1 cellular context compared by ENCODE assay signal in genomic region chr3:69690-70089, GRCh38.
TF ChIP-seq lines count a peak whose summit lies in the region.

No MANE protein-coding gene starts in this region.

TF ChIP-seq in GM23338, 12 proteins besides CTCF, POLR2A, EP300 and RAD21:
- TF ChIP-seq REST (IDR thresholded peaks at IDR 0.05; ENCODE audit: unreplicated experiment) (no peak), POLR2AphosphoS5 (IDR thresholded peaks at IDR 0.05; ENCODE audit: low read depth) (no peak), ETS1 (IDR thresholded peaks at IDR 0.05) (no peak), EZH2phosphoT487 (IDR thresholded peaks at IDR 0.05; ENCODE audit: unreplicated experiment) (no peak), NANOG (IDR thresholded peaks at IDR 0.05; ENCODE audit: borderline replicate concordance) (no peak), EZH2 (IDR thresholded peaks at IDR 0.05; ENCODE audit: low read depth, unreplicated experiment) (no peak), ZNF462 (CRISPR knock-in tag; IDR thresholded peaks at IDR 0.05) (no peak), JUNB (IDR thresholded peaks at IDR 0.05; ENCODE audit: unreplicated experiment) (no peak), ZNF331 (CRISPR knock-in tag; IDR thresholded peaks at IDR 0.05; ENCODE audit: low read depth) (no peak), STAT1 (IDR thresholded peaks at IDR 0.05; ENCODE audit: unreplicated experiment) (no peak), CREB1 (CRISPR knock-in tag; IDR thresholded peaks at IDR 0.05; ENCODE audit: low read depth) (no peak), ZNF114 (CRISPR knock-in tag; IDR thresholded peaks at IDR 0.05) (no peak)
